Comparison of ENCODE assay signal across 1 cellular context in the genomic region with DNA sequence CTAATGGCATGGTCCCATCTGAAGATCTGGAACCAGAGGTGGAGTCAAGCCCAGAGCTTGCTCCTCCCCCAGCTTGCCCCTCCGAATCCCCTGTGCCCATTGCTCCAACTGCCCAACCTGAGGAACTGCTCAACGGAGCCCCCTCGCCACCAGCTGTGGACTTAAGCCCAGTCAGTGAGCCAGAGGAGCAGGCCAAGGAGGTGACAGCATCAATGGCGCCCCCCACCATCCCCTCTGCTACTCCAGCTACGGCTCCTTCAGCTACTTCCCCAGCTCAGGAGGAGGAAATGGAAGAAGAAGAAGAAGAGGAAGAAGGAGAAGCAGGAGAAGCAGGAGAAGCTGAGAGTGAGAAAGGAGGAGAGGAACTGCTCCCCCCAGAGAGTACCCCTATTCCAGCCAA.
TF ChIP-seq lines count a peak whose summit lies in the region.

No MANE protein-coding gene starts in this region.

TF ChIP-seq in GM23338, 12 proteins besides CTCF, POLR2A, EP300 and RAD21 (continued from another document):
- TF ChIP-seq REST (IDR thresholded peaks at IDR 0.05; ENCODE audit: unreplicated experiment), result no peak
- no peak for TF ChIP-seq POLR2AphosphoS5 (IDR thresholded peaks at IDR 0.05; ENCODE audit: low read depth)
- TF ChIP-seq, protein P1, sequence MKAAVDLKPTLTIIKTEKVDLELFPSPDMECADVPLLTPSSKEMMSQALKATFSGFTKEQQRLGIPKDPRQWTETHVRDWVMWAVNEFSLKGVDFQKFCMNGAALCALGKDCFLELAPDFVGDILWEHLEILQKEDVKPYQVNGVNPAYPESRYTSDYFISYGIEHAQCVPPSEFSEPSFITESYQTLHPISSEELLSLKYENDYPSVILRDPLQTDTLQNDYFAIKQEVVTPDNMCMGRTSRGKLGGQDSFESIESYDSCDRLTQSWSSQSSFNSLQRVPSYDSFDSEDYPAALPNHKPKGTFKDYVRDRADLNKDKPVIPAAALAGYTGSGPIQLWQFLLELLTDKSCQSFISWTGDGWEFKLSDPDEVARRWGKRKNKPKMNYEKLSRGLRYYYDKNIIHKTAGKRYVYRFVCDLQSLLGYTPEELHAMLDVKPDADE (IDR thresholded peaks at IDR 0.05), result no peak
- TF ChIP-seq ZNF462 (CRISPR knock-in tag; IDR thresholded peaks at IDR 0.05), result no peak
- TF ChIP-seq NANOG (IDR thresholded peaks at IDR 0.05; ENCODE audit: borderline replicate concordance), result no peak
- no peak for TF ChIP-seq ZNF114 (CRISPR knock-in tag; IDR thresholded peaks at IDR 0.05)
- no peak for TF ChIP-seq CREB1 (CRISPR knock-in tag; IDR thresholded peaks at IDR 0.05; ENCODE audit: low read depth)
